In genomic region chr14:61566537-61567225, GRCh38 we compare ENCODE assay signal across 1 cellular context.
TF ChIP-seq lines count a peak whose summit lies in the region.

No MANE protein-coding gene starts in this region.

TF ChIP-seq in WTC11, 78 proteins besides CTCF, POLR2A, EP300 and RAD21 (continued from another document):
- TF ChIP-seq, protein P1, sequence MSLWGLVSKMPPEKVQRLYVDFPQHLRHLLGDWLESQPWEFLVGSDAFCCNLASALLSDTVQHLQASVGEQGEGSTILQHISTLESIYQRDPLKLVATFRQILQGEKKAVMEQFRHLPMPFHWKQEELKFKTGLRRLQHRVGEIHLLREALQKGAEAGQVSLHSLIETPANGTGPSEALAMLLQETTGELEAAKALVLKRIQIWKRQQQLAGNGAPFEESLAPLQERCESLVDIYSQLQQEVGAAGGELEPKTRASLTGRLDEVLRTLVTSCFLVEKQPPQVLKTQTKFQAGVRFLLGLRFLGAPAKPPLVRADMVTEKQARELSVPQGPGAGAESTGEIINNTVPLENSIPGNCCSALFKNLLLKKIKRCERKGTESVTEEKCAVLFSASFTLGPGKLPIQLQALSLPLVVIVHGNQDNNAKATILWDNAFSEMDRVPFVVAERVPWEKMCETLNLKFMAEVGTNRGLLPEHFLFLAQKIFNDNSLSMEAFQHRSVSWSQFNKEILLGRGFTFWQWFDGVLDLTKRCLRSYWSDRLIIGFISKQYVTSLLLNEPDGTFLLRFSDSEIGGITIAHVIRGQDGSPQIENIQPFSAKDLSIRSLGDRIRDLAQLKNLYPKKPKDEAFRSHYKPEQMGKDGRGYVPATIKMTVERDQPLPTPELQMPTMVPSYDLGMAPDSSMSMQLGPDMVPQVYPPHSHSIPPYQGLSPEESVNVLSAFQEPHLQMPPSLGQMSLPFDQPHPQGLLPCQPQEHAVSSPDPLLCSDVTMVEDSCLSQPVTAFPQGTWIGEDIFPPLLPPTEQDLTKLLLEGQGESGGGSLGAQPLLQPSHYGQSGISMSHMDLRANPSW (CRISPR knock-in tag; conservative IDR thresholded peaks at IDR 0.05; ENCODE audit: low read depth) = no peak
- TF ChIP-seq ZNF232 (CRISPR knock-in tag; IDR thresholded peaks at IDR 0.05) = no peak
- TF ChIP-seq, protein P2, sequence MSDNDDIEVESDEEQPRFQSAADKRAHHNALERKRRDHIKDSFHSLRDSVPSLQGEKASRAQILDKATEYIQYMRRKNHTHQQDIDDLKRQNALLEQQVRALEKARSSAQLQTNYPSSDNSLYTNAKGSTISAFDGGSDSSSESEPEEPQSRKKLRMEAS (CRISPR knock-in tag; IDR thresholded peaks at IDR 0.05) = no peak
- no peak for TF ChIP-seq NR1H2 (CRISPR knock-in tag; IDR thresholded peaks at IDR 0.05)
- no peak for TF ChIP-seq PREB (CRISPR knock-in tag; IDR thresholded peaks at IDR 0.05; ENCODE audit: borderline replicate concordance)
- TF ChIP-seq GTF2I (CRISPR knock-in tag; conservative IDR thresholded peaks at IDR 0.05) = no peak
- TF ChIP-seq, protein P3, sequence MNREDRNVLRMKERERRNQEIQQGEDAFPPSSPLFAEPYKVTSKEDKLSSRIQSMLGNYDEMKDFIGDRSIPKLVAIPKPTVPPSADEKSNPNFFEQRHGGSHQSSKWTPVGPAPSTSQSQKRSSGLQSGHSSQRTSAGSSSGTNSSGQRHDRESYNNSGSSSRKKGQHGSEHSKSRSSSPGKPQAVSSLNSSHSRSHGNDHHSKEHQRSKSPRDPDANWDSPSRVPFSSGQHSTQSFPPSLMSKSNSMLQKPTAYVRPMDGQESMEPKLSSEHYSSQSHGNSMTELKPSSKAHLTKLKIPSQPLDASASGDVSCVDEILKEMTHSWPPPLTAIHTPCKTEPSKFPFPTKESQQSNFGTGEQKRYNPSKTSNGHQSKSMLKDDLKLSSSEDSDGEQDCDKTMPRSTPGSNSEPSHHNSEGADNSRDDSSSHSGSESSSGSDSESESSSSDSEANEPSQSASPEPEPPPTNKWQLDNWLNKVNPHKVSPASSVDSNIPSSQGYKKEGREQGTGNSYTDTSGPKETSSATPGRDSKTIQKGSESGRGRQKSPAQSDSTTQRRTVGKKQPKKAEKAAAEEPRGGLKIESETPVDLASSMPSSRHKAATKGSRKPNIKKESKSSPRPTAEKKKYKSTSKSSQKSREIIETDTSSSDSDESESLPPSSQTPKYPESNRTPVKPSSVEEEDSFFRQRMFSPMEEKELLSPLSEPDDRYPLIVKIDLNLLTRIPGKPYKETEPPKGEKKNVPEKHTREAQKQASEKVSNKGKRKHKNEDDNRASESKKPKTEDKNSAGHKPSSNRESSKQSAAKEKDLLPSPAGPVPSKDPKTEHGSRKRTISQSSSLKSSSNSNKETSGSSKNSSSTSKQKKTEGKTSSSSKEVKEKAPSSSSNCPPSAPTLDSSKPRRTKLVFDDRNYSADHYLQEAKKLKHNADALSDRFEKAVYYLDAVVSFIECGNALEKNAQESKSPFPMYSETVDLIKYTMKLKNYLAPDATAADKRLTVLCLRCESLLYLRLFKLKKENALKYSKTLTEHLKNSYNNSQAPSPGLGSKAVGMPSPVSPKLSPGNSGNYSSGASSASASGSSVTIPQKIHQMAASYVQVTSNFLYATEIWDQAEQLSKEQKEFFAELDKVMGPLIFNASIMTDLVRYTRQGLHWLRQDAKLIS (CRISPR knock-in tag; IDR thresholded peaks at IDR 0.05; ENCODE audit: borderline replicate concordance) = no peak
- no peak for TF ChIP-seq TEAD4 (CRISPR knock-in tag; IDR thresholded peaks at IDR 0.05)
- no peak for TF ChIP-seq IRF1 (CRISPR knock-in tag; IDR thresholded peaks at IDR 0.05)
